15 cellular contexts compared by ENCODE assay signal in the genomic region with DNA sequence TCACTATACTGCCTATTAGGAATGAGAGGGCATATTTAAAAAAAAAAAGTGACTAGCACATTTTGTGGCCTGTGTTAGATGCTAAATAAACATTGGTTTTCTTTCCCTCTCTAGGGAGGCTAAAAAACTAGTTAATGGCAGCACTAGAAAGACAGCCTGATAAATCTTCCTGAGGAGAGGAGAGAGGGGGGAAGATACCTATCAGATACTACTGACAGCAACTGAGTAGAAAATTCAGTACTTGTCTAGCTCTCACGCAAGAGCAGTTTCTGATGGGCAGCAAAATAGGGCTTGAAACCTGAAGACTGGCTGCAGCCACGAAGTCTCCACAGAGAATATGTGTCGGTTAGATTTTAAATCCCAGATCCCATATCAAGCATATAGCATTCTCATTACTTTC.
DNase-seq lines count a peak whose midpoint lies in the region; ATAC-seq and TF ChIP-seq lines count a peak whose summit lies in the region.
"Had no signal": no experiment of that assay in that cellular context is flagged by ENCODE, and none has a peak within 500 bp of the region (broad histone marks: within the 10 kb centered on the region; RNA-seq: fewer than 3 reads in every experiment).

No MANE protein-coding gene starts in this region.

- no peak overlapping the region for H2BK12ac ChIP-seq in mesenchymal stem cell (ENCODE audit: low read length in 2 of 2)

- H3K4me3 ChIP-seq in mesenchymal stem cell (ENCODE audit: insufficient read depth in 1 of 2, low read depth in 1 of 2, low read length in 2 of 2), result no peak overlapping the region
- peak overlapping the region; percentile 2 for H3K4me3 ChIP-seq in neural cell (ENCODE audit: low read length)
- H3K4me3 ChIP-seq: BLaER1 treated with 17β-estradiol and CSF1 and Interleukin-3, amounts not matched to agents 10 nM and 100 nM; GM23248; HAP-1 had no signal

- no peaks in the 10 kb centered on the region for H3K79me2 ChIP-seq in neural cell (replicated peaks; ENCODE audit: insufficient read depth, low read length)

- H2BK15ac ChIP-seq in mesenchymal stem cell (ENCODE audit: low read depth, poor library complexity, severe bottlenecking), result no peak overlapping the region

- no peak overlapping the region for H2AK5ac ChIP-seq in mesenchymal stem cell (ENCODE audit: low read length, severe bottlenecking)

- no peak for ATAC-seq in HG03135 (IDR thresholded peaks at IDR 0.05; ENCODE audit: unreplicated experiment)
- no peak for ATAC-seq in HG02588 (IDR thresholded peaks at IDR 0.05; ENCODE audit: unreplicated experiment)

- no peak overlapping the region for H3K4me2 ChIP-seq in mesenchymal stem cell (ENCODE audit: low read length, poor library complexity, severe bottlenecking)
- H3K4me2 ChIP-seq in neural cell (ENCODE audit: low read length), result no peak overlapping the region
- H3K4me2 ChIP-seq: BLaER1 treated with 17β-estradiol and CSF1 and Interleukin-3, amounts not matched to agents 10 nM and 100 nM had no signal

- no peak overlapping the region for H4K91ac ChIP-seq in mesenchymal stem cell (ENCODE audit: low read length)

- H3K27me3 ChIP-seq in mesenchymal stem cell (ENCODE audit: control insufficient read depth in 1 of 2, insufficient read depth in 1 of 2, low read length in 2 of 2), result no peaks in the 10 kb centered on the region
- no peaks in the 10 kb centered on the region for H3K27me3 ChIP-seq in neural cell (ENCODE audit: insufficient read depth, low read depth, low read length)
- H3K27me3 ChIP-seq: BLaER1 treated with 17β-estradiol and CSF1 and Interleukin-3, amounts not matched to agents 10 nM and 100 nM had no signal

- H4K8ac ChIP-seq in mesenchymal stem cell (ENCODE audit: low read length), result no peak overlapping the region

- 61% methylated on average over 3 of the region's 3 CpGs for WGBS in mesenchymal stem cell

- TF ChIP-seq CTCF in neural cell (IDR thresholded peaks at IDR 0.05; ENCODE audit: poor library complexity, severe bottlenecking), result no peak

- H3K9me2 ChIP-seq in neural cell (ENCODE audit: insufficient read depth, low read length), result no peaks in the 10 kb centered on the region

- no peak overlapping the region for H3K23ac ChIP-seq in mesenchymal stem cell (ENCODE audit: low read length in 2 of 2)

- TF ChIP-seq RAD21 in neural cell (conservative IDR thresholded peaks at IDR 0.05), result peak; percentile 11

- no peak overlapping the region for H2BK5ac ChIP-seq in mesenchymal stem cell (ENCODE audit: low read depth, low read length, poor library complexity, severe bottlenecking)

- H3K4me1 ChIP-seq in mesenchymal stem cell (ENCODE audit: control insufficient read depth, insufficient read depth, low read depth, low read length), result no peaks in the 10 kb centered on the region
- H3K4me1 ChIP-seq: Caco-2, HAP-1 had no signal

- no peaks in the 10 kb centered on the region for H3K79me1 ChIP-seq in mesenchymal stem cell (replicated peaks; ENCODE audit: low read length, poor library complexity, severe bottlenecking)

- H3K9ac ChIP-seq in mesenchymal stem cell (ENCODE audit: low read length) (no peak overlapping the region), neural cell (ENCODE audit: low read length) (peak overlapping the region; percentile 11)
- H3K9ac ChIP-seq: BLaER1 treated with 17β-estradiol and CSF1 and Interleukin-3, amounts not matched to agents 10 nM and 100 nM; GM23248 had no signal

- no peak overlapping the region for H2BK120ac ChIP-seq in mesenchymal stem cell (ENCODE audit: low read depth, low read length)

- peak; percentile 91 for TF ChIP-seq EP300 in neural cell (conservative IDR thresholded peaks at IDR 0.05; ENCODE audit: poor library complexity, severe bottlenecking)

- no peak overlapping the region for H3K27ac ChIP-seq in mesenchymal stem cell (ENCODE audit: low read length, poor library complexity, severe bottlenecking)
- peak overlapping the region; percentile 68 for H3K27ac ChIP-seq in neural cell (ENCODE audit: low read length)
- H3K27ac ChIP-seq: BLaER1 treated with 17β-estradiol and CSF1 and Interleukin-3, amounts not matched to agents 10 nM and 100 nM; GM23248; HL-60 had no signal

- no peaks in the 10 kb centered on the region for H4K20me1 ChIP-seq in neural cell (ENCODE audit: insufficient read depth)
- H4K20me1 ChIP-seq: BLaER1 treated with 17β-estradiol and CSF1 and Interleukin-3, amounts not matched to agents 10 nM and 100 nM had no signal

- H3K14ac ChIP-seq in mesenchymal stem cell (ENCODE audit: low read length in 2 of 2), result no peak overlapping the region

- no peak overlapping the region for H3K4ac ChIP-seq in mesenchymal stem cell (ENCODE audit: low read depth in 1 of 2, low read length in 2 of 2)

- H3K36me3 ChIP-seq in mesenchymal stem cell (ENCODE audit: control insufficient read depth in 1 of 2, insufficient read depth in 2 of 2, low read depth in 1 of 2, low read length in 2 of 2) (no peaks in the 10 kb centered on the region), neural cell (ENCODE audit: insufficient read depth, low read length) (no peaks in the 10 kb centered on the region)
- H3K36me3 ChIP-seq: BLaER1 treated with 17β-estradiol and CSF1 and Interleukin-3, amounts not matched to agents 10 nM and 100 nM; HAP-1 had no signal

- peak; percentile 6 for DNase-seq in astrocyte of the hippocampus (ENCODE audit: low read depth, low spot score)
- DNase-seq in mesenchymal stem cell, result peak; percentile 10
- no peak for DNase-seq in stimulated activated CD4-positive, alpha-beta T cell treated with anti-CD3 and anti-CD28 coated beads, Interleukin-1b, Interleukin-23, amount 100 ng/mL, for 48 hours
- DNase-seq in activated gamma-delta T cell treated with Interleukin-2 at 50 U/mL for 16 hours, result no peak
- DNase-seq: Caco-2; CD4-positive, CD25-positive, alpha-beta regulatory T cell; DMS79; GDM1 had no signal

- H3F3A ChIP-seq in neural cell (ENCODE audit: insufficient read depth, low read length, poor library complexity, severe bottlenecking), result no peaks in the 10 kb centered on the region

- H3K9me3 ChIP-seq in mesenchymal stem cell (ENCODE audit: control insufficient read depth, low read length) (no peaks in the 10 kb centered on the region), neural cell (ENCODE audit: low read length) (no peaks in the 10 kb centered on the region)
- H3K9me3 ChIP-seq: BLaER1 treated with 17β-estradiol and CSF1 and Interleukin-3, amounts not matched to agents 10 nM and 100 nM; Caco-2; HAP-1 had no signal

- no peak overlapping the region for H2AFZ ChIP-seq in mesenchymal stem cell (ENCODE audit: low read depth, low read length)
- no peak overlapping the region for H2AFZ ChIP-seq in neural cell (ENCODE audit: low read depth, low read length)
- H2AFZ ChIP-seq: GM23248 had no signal

- H3K18ac ChIP-seq in mesenchymal stem cell (ENCODE audit: low read depth in 1 of 2, low read length in 2 of 2), result no peak overlapping the region

TF ChIP-seq in neural cell, 6 proteins besides CTCF, POLR2A, EP300 and RAD21:
- TF ChIP-seq POLR2AphosphoS5 (IDR thresholded peaks at IDR 0.05) (peak; percentile 56), EZH2 (IDR thresholded peaks at IDR 0.05; ENCODE audit: borderline replicate concordance, insufficient read depth, low read length, poor library complexity, severe bottlenecking) (no peak)

Comparison
In these comparisons a context has a peak if more than half of its experiments do, and no peak if none do; other contexts are left out.
1. DNase-seq: peak in astrocyte of the hippocampus (single experiment) and mesenchymal stem cell (single experiment); none in stimulated activated CD4-positive, alpha-beta T cell treated with anti-CD3 and anti-CD28 coated beads, Interleukin-1b, Interleukin-23, amount 100 ng/mL, for 48 hours (single experiment) and activated gamma-delta T cell treated with Interleukin-2 at 50 U/mL for 16 hours (single experiment).